ENCODE assay signal across 1 cellular context in genomic region chr7:42893341-42894242, GRCh38.
TF ChIP-seq lines count a peak whose summit lies in the region.

No MANE protein-coding gene starts in this region.

TF ChIP-seq in H1, 55 proteins besides CTCF, POLR2A, EP300 and RAD21:
- TF ChIP-seq POU5F1 (IDR thresholded peaks at IDR 0.05; ENCODE audit: low read depth, low read length) (peak; percentile 62; the same call in 1 of the 2 replicates), MAFK (IDR thresholded peaks at IDR 0.05; ENCODE audit: low read depth, low read length) (peak; percentile 45; the same call in 1 of the 2 replicates), RFX5 (IDR thresholded peaks at IDR 0.05; ENCODE audit: borderline replicate concordance, low read depth, low read length) (no peak), NANOG (IDR thresholded peaks at IDR 0.05; ENCODE audit: insufficient read depth, low read depth, low read length, poor library complexity, severe bottlenecking) (peak; percentile 87), YY1 (IDR thresholded peaks at IDR 0.05; ENCODE audit: low read depth, low read length) (0 out of 2 replicates have a peak, but pooled peaks have one; percentile 6), SUZ12 (IDR thresholded peaks at IDR 0.05; ENCODE audit: low read length) (no peak)
